ENCODE assay signal across 6 cellular contexts in genomic region chr17:35965272-35965671, GRCh38. TPM values are rescaled to one million over a fixed set of nuclear protein-coding genes. Genes with fewer than 3 reads are reported as not detected.
"Had no signal": no experiment of that assay in that cellular context is flagged by ENCODE, and none has a peak within 500 bp of the region (broad histone marks: within the 10 kb centered on the region; RNA-seq: fewer than 3 reads in every experiment).

No MANE protein-coding gene starts in this region.

- DNase-seq: H9, HCEC 1CT had no signal

- ATAC-seq: GM23338 had no signal

- H3K4me2 ChIP-seq: GM23338 had no signal

- H3K27ac Mint-ChIP-seq: GM23338, H9, IgD-negative memory B cell had no signal

- H3K4me3 ChIP-seq: GM23338 had no signal

- H3K36me3 Mint-ChIP-seq: IgD-negative memory B cell had no signal

- H3K4me3 Mint-ChIP-seq: GM23338, H9, IgD-negative memory B cell had no signal

- H3K9me3 Mint-ChIP-seq: GM23338, H9, IgD-negative memory B cell had no signal

RNA-seq across cellular contexts. Expression of gene CCL16, which starts 16.0 kb away (rescaled TPM):
- total RNA-seq: GM23338, H1, H9, HT-29 had no signal
- polyA plus RNA-seq: GM23338, H1, IgD-negative memory B cell had no signal

RNA-seq across cellular contexts. Expression of gene CCL14, which starts 21.3 kb away (rescaled TPM):
- total RNA-seq: GM23338, H1, H9 had no signal
- polyA plus RNA-seq: GM23338, H1, IgD-negative memory B cell had no signal

RNA-seq across cellular contexts. Expression of gene LYZL6, which starts 21.8 kb away (rescaled TPM):
- total RNA-seq: GM23338, H1, H9, HT-29 had no signal
- polyA plus RNA-seq: GM23338, H1, IgD-negative memory B cell had no signal

RNA-seq across cellular contexts. Expression of gene RDM1, which starts 34.7 kb away (rescaled TPM):
- polyA plus RNA-seq: IgD-negative memory B cell had no signal

RNA-seq across cellular contexts. Expression of gene CCL15, which starts 36.1 kb away (rescaled TPM):
- total RNA-seq: GM23338, H1, H9 had no signal
- polyA plus RNA-seq: GM23338, H1, IgD-negative memory B cell had no signal
